Comparison of ENCODE assay signal across 9 cellular contexts in genomic region chr1:110225756-110226404, GRCh38.
"Had no signal": no experiment of that assay in that cellular context is flagged by ENCODE, and none has a peak within 500 bp of the region (broad histone marks: within the 10 kb centered on the region; RNA-seq: fewer than 3 reads in every experiment).

No MANE protein-coding gene starts in this region.

- FAIRE-seq: HTR-8/SVneo had no signal

- H3K4me1 ChIP-seq: HAP-1 had no signal

- DNase-seq: GM23248, GOT3, H7, HFFc6, IMR-90 had no signal

- H3K9me3 ChIP-seq: HAP-1 had no signal

- H2AFZ ChIP-seq: GM23248 had no signal

- H3K27ac ChIP-seq: GM23248 had no signal

- ATAC-seq: HCT116, K562 had no signal

- H3K9ac ChIP-seq: GM23248 had no signal

- H3K4me3 ChIP-seq: GM23248, HAP-1, K562 had no signal
